ENCODE assay signal across 1 cellular context in genomic region chr18:35497334-35498197, GRCh38.
TF ChIP-seq lines count a peak whose summit lies in the region.

Gene INO80C (minus strand): TSS chr18:35497960. CDS start chr18:35497874, 86 bp downstream.

TF ChIP-seq in HEK293, 187 proteins besides CTCF, POLR2A, EP300 and RAD21 (continued from another document and continues in another):
- peak; percentile 97 for TF ChIP-seq ZNF324 (tag by site-specific recombination; IDR thresholded peaks at IDR 0.05)
- TF ChIP-seq ZNF510 (tag by site-specific recombination; IDR thresholded peaks at IDR 0.05; ENCODE audit: insufficient replicate concordance) = peak; percentile 45
- TF ChIP-seq GLI2 (tag by site-specific recombination; IDR thresholded peaks at IDR 0.05; ENCODE audit: borderline replicate concordance, low read depth) = no peak
- TF ChIP-seq PATZ1 (tag by site-specific recombination; IDR thresholded peaks at IDR 0.05) = peak; percentile 74
- TF ChIP-seq ZNF148 (tag by site-specific recombination; IDR thresholded peaks at IDR 0.05; ENCODE audit: borderline replicate concordance) = peak; percentile 39; the same call in 1 of the 2 replicates
- 0 out of 2 replicates have a peak, but pooled peaks have one; percentile 7 for TF ChIP-seq ZNF513 (tag by site-specific recombination; IDR thresholded peaks at IDR 0.05)
- TF ChIP-seq SCRT2 (tag by site-specific recombination; IDR thresholded peaks at IDR 0.05) = no peak
- no peak for TF ChIP-seq ZNF426 (tag by site-specific recombination; IDR thresholded peaks at IDR 0.05)
- TF ChIP-seq ZNF354C (tag by site-specific recombination; IDR thresholded peaks at IDR 0.05; ENCODE audit: borderline replicate concordance, low read depth) = no peak
- TF ChIP-seq ZNF433 (tag by site-specific recombination; IDR thresholded peaks at IDR 0.05; ENCODE audit: low read depth) = no peak
- peak; percentile 78; the same call in 1 of the 2 replicates for TF ChIP-seq ZNF639 (tag by site-specific recombination; IDR thresholded peaks at IDR 0.05)
- no peak for TF ChIP-seq ZNF571 (tag by site-specific recombination; IDR thresholded peaks at IDR 0.05)
- TF ChIP-seq GLIS2 (tag by site-specific recombination; IDR thresholded peaks at IDR 0.05) = peak; percentile 97
- TF ChIP-seq BCL11A (tag by site-specific recombination; IDR thresholded peaks at IDR 0.05; ENCODE audit: low read depth) = no peak
- no peak for TF ChIP-seq ZNF544 (tag by site-specific recombination; IDR thresholded peaks at IDR 0.05)
- no peak for TF ChIP-seq ZNF169 (tag by site-specific recombination; IDR thresholded peaks at IDR 0.05)
- peak; percentile 51; the same call in 1 of the 2 replicates for TF ChIP-seq ZSCAN4 (tag by site-specific recombination; IDR thresholded peaks at IDR 0.05)
- peak; percentile 91 for TF ChIP-seq SP7 (tag by site-specific recombination; IDR thresholded peaks at IDR 0.05)
- no peak for TF ChIP-seq ZNF114 (tag by site-specific recombination; IDR thresholded peaks at IDR 0.05)
- TF ChIP-seq ZNF76 (tag by site-specific recombination; IDR thresholded peaks at IDR 0.05; ENCODE audit: borderline replicate concordance, low read depth) = peak; percentile 82
- no peak for TF ChIP-seq ZNF585B (tag by site-specific recombination; IDR thresholded peaks at IDR 0.05)
- TF ChIP-seq ZNF629 (tag by site-specific recombination; IDR thresholded peaks at IDR 0.05) = peak; percentile 76
- TF ChIP-seq ZNF174 (tag by site-specific recombination; IDR thresholded peaks at IDR 0.05) = 0 out of 2 replicates have a peak, but pooled peaks have one; percentile 64
- TF ChIP-seq ZNF398 (tag by site-specific recombination; IDR thresholded peaks at IDR 0.05) = peak; percentile 43
- TF ChIP-seq AEBP2 (tag by site-specific recombination; IDR thresholded peaks at IDR 0.05; ENCODE audit: borderline replicate concordance) = no peak
- no peak for TF ChIP-seq OSR2 (tag by site-specific recombination; IDR thresholded peaks at IDR 0.05)
- TF ChIP-seq ZSCAN23 (tag by site-specific recombination; IDR thresholded peaks at IDR 0.05) = peak; percentile 77; the same call in 1 of the 2 replicates
- TF ChIP-seq ZFP69B (tag by site-specific recombination; IDR thresholded peaks at IDR 0.05) = peak; percentile 74; the same call in 1 of the 2 replicates
- 0 out of 2 replicates have a peak, but pooled peaks have one; percentile 3 for TF ChIP-seq ZNF549 (tag by site-specific recombination; IDR thresholded peaks at IDR 0.05)
- TF ChIP-seq ZNF221 (tag by site-specific recombination; IDR thresholded peaks at IDR 0.05; ENCODE audit: borderline replicate concordance) = peak; percentile 57; the same call in 1 of the 2 replicates
- TF ChIP-seq SP3 (tag by site-specific recombination; IDR thresholded peaks at IDR 0.05) = peak; percentile 78
- no peak for TF ChIP-seq ZNF521 (tag by site-specific recombination; IDR thresholded peaks at IDR 0.05)
- 0 out of 2 replicates have a peak, but pooled peaks have one; percentile 51 for TF ChIP-seq ZNF302 (tag by site-specific recombination; IDR thresholded peaks at IDR 0.05; ENCODE audit: low read depth)
- peak; percentile 63; the same call in 1 of the 2 replicates for TF ChIP-seq ZNF24 (tag by site-specific recombination; IDR thresholded peaks at IDR 0.05)
- TF ChIP-seq KLF16 (tag by site-specific recombination; IDR thresholded peaks at IDR 0.05) = peak; percentile 93
- peak; percentile 39; the same call in 1 of the 2 replicates for TF ChIP-seq REST (tag by site-specific recombination; IDR thresholded peaks at IDR 0.05)
- TF ChIP-seq ZNF626 (tag by site-specific recombination; IDR thresholded peaks at IDR 0.05) = peak; percentile 77
- peak; percentile 29; the same call in 1 of the 2 replicates for TF ChIP-seq FEZF1 (tag by site-specific recombination; IDR thresholded peaks at IDR 0.05)
- TF ChIP-seq ZNF112 (tag by site-specific recombination; IDR thresholded peaks at IDR 0.05) = no peak
- peak; percentile 64 for TF ChIP-seq KLF9 (tag by site-specific recombination; IDR thresholded peaks at IDR 0.05; ENCODE audit: low read depth)
- peak; percentile 80 for TF ChIP-seq ZNF184 (tag by site-specific recombination; IDR thresholded peaks at IDR 0.05)
- peak; percentile 83 for TF ChIP-seq YY1 (tag by site-specific recombination; IDR thresholded peaks at IDR 0.05)
- peak; percentile 30; the same call in 1 of the 2 replicates for TF ChIP-seq ZNF600 (tag by site-specific recombination; IDR thresholded peaks at IDR 0.05)
- TF ChIP-seq INSM2 (tag by site-specific recombination; IDR thresholded peaks at IDR 0.05) = peak; percentile 79
- TF ChIP-seq ZNF792 (tag by site-specific recombination; IDR thresholded peaks at IDR 0.05) = 0 out of 2 replicates have a peak, but pooled peaks have one; percentile 14
- no peak for TF ChIP-seq ZNF837 (tag by site-specific recombination; IDR thresholded peaks at IDR 0.05)
- TF ChIP-seq OVOL3 (tag by site-specific recombination; IDR thresholded peaks at IDR 0.05) = peak; percentile 70; the same call in 1 of the 2 replicates
- TF ChIP-seq ZNF335 (tag by site-specific recombination; conservative IDR thresholded peaks at IDR 0.05) = peak; percentile 90
